In the genomic region with DNA sequence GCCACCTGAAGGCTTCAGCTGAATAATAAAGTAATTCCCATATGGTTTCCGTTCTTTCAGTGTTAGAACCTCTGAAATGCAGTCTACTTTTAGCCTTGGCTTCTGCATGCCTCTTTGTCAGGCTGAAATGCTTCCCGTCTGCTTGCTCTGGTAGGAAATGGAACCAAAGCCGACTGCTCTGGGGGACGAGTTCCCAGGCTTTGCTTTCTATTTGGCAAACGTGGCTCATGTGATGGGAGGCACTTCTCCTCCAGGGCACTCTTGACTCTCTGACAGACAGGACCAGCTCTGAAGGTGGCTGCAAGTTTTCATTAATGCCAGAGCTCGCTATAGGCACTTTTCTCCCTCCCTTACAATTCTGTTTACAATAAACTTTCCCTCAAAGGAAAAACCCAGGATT, we compare ENCODE assay signal across 9 cellular contexts.
A peak's percentile ranks its signal among the peaks of the same experiment; 100 is the strongest.
DNase-seq lines count a peak whose midpoint lies in the region; ATAC-seq and TF ChIP-seq lines count a peak whose summit lies in the region.
"Had no signal": no experiment of that assay in that cellular context is flagged by ENCODE, and none has a peak within 500 bp of the region (broad histone marks: within the 10 kb centered on the region; RNA-seq: fewer than 3 reads in every experiment).

No MANE protein-coding gene starts in this region.

- H3K4me2 ChIP-seq in BLaER1 treated with 17β-estradiol and CSF1 and Interleukin-3, amounts not matched to agents 10 nM and 100 nM, result peak overlapping the region in 10 of 11 experiments; percentile 4 to 69 (median 46); a peak in 20 of 22 replicates

- peak overlapping the region; percentile 20 to 99 (median 58); a peak in 19 of 22 replicates for H3K27ac ChIP-seq in BLaER1 treated with 17β-estradiol and CSF1 and Interleukin-3, amounts not matched to agents 10 nM and 100 nM
- H3K27ac ChIP-seq in heart left ventricle, result peak overlapping the region; percentile 29 to 82 (median 66)

- no peak overlapping the region for H3K4me3 ChIP-seq in BLaER1 treated with 17β-estradiol and CSF1 and Interleukin-3, amounts not matched to agents 10 nM and 100 nM
- H3K4me3 ChIP-seq in adipocyte (ENCODE audit: low read length) (peak overlapping the region; percentile 70), heart left ventricle (peak overlapping the region in 9 of 12 donors; percentile 1 to 51 (median 24))

- DNase-seq in adipocyte (ENCODE audit: low read depth) (peak; percentile 63), heart left ventricle (peak in 4 of 5 donors; percentile 57 to 75 (median 59)), posterior cingulate gyrus (peak in 6 of 10 donors; percentile 8 to 66 (median 19)), NCI-H82 (lab: John Stamatoyannopoulos, UW) (no peak)
- no peak for DNase-seq in stimulated activated naive CD4-positive, alpha-beta T cell treated with Interleukin-2 at 50 U/mL for 16 hours (lab: John Stamatoyannopoulos, UW)
- DNase-seq: stimulated activated CD4-positive, alpha-beta T cell treated with anti-CD3 and anti-CD28 coated beads, Interleukin-4, amount 100 ng/mL, for 1 hour had no signal

- H3K9ac ChIP-seq in BLaER1 treated with 17β-estradiol and CSF1 and Interleukin-3, amounts not matched to agents 10 nM and 100 nM, result peak overlapping the region in 9 of 11 experiments; percentile 27 to 55 (median 47); a peak in 16 of 22 replicates
- H3K9ac ChIP-seq in adipocyte (ENCODE audit: low read length), result peak overlapping the region; percentile 39

- no peak for TF ChIP-seq POLR2A in heart left ventricle (IDR thresholded peaks at IDR 0.05)

- 4 to 6% (median 5%) methylated on average over 6 of the region's 6 CpGs for WGBS in heart left ventricle, 4 donors

- H3K9me3 ChIP-seq in BLaER1 treated with 17β-estradiol and CSF1 and Interleukin-3, amounts not matched to agents 10 nM and 100 nM (replicated peaks in 1 of 11), result peaks cover 3 to 11% (median 6%) of the 10 kb centered on the region in 11 experiments; a peak in 14 of 22 replicates
- H3K9me3 ChIP-seq in adipocyte (ENCODE audit: control insufficient read depth, low read length) (no peaks in the 10 kb centered on the region), heart left ventricle (no peaks in the 10 kb centered on the region)

- no peaks in the 10 kb centered on the region for H3K27me3 ChIP-seq in BLaER1 treated with 17β-estradiol and CSF1 and Interleukin-3, amounts not matched to agents 10 nM and 100 nM
- H3K27me3 ChIP-seq in adipocyte (replicated peaks; ENCODE audit: control insufficient read depth, insufficient read depth, low read length) (no peaks in the 10 kb centered on the region), heart left ventricle (no peaks in the 10 kb centered on the region)

- no peak for TF ChIP-seq CTCF in heart left ventricle (IDR thresholded peaks at IDR 0.05)

- ATAC-seq in heart left ventricle (peak; percentile 79 to 94 (median 86)), HG02884 (IDR thresholded peaks at IDR 0.05; ENCODE audit: unreplicated experiment) (no peak), GM21367 (IDR thresholded peaks at IDR 0.05; ENCODE audit: unreplicated experiment) (no peak)

- H3K36me3 ChIP-seq in BLaER1 treated with 17β-estradiol and CSF1 and Interleukin-3, amounts not matched to agents 10 nM and 100 nM, result peaks cover 0 to 85% (median 9%) of the 10 kb centered on the region in 11 experiments; a peak in 14 of 22 replicates
- H3K36me3 ChIP-seq in adipocyte (ENCODE audit: control insufficient read depth, insufficient read depth, low read length, severe bottlenecking) (no peaks in the 10 kb centered on the region), heart left ventricle (no peaks in the 10 kb centered on the region)

- H4K20me1 ChIP-seq in BLaER1 treated with 17β-estradiol and CSF1 and Interleukin-3, amounts not matched to agents 10 nM and 100 nM, result no peaks in the 10 kb centered on the region

- intact Hi-C loops in heart left ventricle (cut with DNase I) (loop anchor here in 2 of 10 donors (2.0 to 10.0 kb wide), 2 partner anchors 73 to 477 kb away; partner anchors contain the start of gene SOX4 (in 2 of the 2)), posterior cingulate gyrus (cut with DNase I) (no loop called here)

- peaks cover 5 to 61% (median 46%) of the 10 kb centered on the region in 10 experiments; a peak in 19 of 20 replicates for H3K4me1 ChIP-seq in BLaER1 treated with 17β-estradiol and CSF1 and Interleukin-3, amounts not matched to agents 10 nM and 100 nM
- H3K4me1 ChIP-seq in adipocyte (ENCODE audit: control insufficient read depth, insufficient read depth, low read length), result peaks cover 14% of the 10 kb centered on the region
- peaks cover 0 to 46% (median 18%) of the 10 kb centered on the region in 12 donors for H3K4me1 ChIP-seq in heart left ventricle

Comparison
In these comparisons a context has a peak if more than half of its experiments do, and no peak if none do; other contexts are left out.
1. H3K4me3 ChIP-seq: peak in adipocyte (single experiment) and heart left ventricle (9 of 12); none in BLaER1 treated with 17β-estradiol and CSF1 and Interleukin-3, amounts not matched to agents 10 nM and 100 nM (0 of 10).
2. DNase-seq: peak in adipocyte (single experiment), heart left ventricle (4 of 5) and posterior cingulate gyrus (6 of 10); none in stimulated activated naive CD4-positive, alpha-beta T cell treated with Interleukin-2 at 50 U/mL for 16 hours (single experiment) and NCI-H82 (single experiment).
3. ATAC-seq: peak in heart left ventricle (4 of 4); none in HG02884 (single experiment) and GM21367 (single experiment).